1 cellular context compared by ENCODE assay signal in genomic region chr17:82449883-82450356, GRCh38.
TF ChIP-seq lines count a peak whose summit lies in the region.

No MANE protein-coding gene starts in this region.

TF ChIP-seq in HepG2, 621 proteins besides CTCF, POLR2A, EP300 and RAD21 (continued from another document):
- TF ChIP-seq PLRG1 (conservative IDR thresholded peaks at IDR 0.05): no peak
- no peak for TF ChIP-seq RAD51 (IDR thresholded peaks at IDR 0.05; ENCODE audit: borderline replicate concordance)
- TF ChIP-seq ZXDC (CRISPR knock-in tag; IDR thresholded peaks at IDR 0.05): peak; percentile 70; the same call in 1 of the 2 replicates
- 0 out of 2 replicates have a peak, but pooled peaks have one; percentile 16 for TF ChIP-seq ZNF264 (CRISPR knock-in tag; IDR thresholded peaks at IDR 0.05)
- TF ChIP-seq SP2 (CRISPR knock-in tag; IDR thresholded peaks at IDR 0.05): no peak
- TF ChIP-seq ZNF337 (CRISPR knock-in tag; IDR thresholded peaks at IDR 0.05; ENCODE audit: borderline replicate concordance, low read depth): no peak
- no peak for TF ChIP-seq FOXK2 (IDR thresholded peaks at IDR 0.05)
- TF ChIP-seq ZNF44 (CRISPR knock-in tag; IDR thresholded peaks at IDR 0.05): peak; percentile 36; the same call in 1 of the 2 replicates
- peak; percentile 83; the same call in 1 of the 2 replicates for TF ChIP-seq ZNF572 (CRISPR knock-in tag; IDR thresholded peaks at IDR 0.05)
- no peak for TF ChIP-seq SAP130 (CRISPR knock-in tag; IDR thresholded peaks at IDR 0.05; ENCODE audit: low read depth)
- no peak for TF ChIP-seq YEATS4 (CRISPR knock-in tag; IDR thresholded peaks at IDR 0.05; ENCODE audit: borderline replicate concordance)
- TF ChIP-seq ZNF616 (CRISPR knock-in tag; IDR thresholded peaks at IDR 0.05; ENCODE audit: low read depth): no peak
- no peak for TF ChIP-seq SMAD1 (CRISPR knock-in tag; IDR thresholded peaks at IDR 0.05; ENCODE audit: borderline replicate concordance, low read depth)
- TF ChIP-seq ZNF639 (CRISPR knock-in tag; conservative IDR thresholded peaks at IDR 0.05): no peak
- TF ChIP-seq ZNF746 (CRISPR knock-in tag; IDR thresholded peaks at IDR 0.05): no peak
- no peak for TF ChIP-seq NFE2L2 (IDR thresholded peaks at IDR 0.05; ENCODE audit: low read length)
- TF ChIP-seq ZNF816 (CRISPR knock-in tag; IDR thresholded peaks at IDR 0.05; ENCODE audit: borderline replicate concordance): no peak
- no peak for TF ChIP-seq ZNF557 (CRISPR knock-in tag; IDR thresholded peaks at IDR 0.05)
- 0 out of 2 replicates have a peak, but pooled peaks have one; percentile 38 for TF ChIP-seq PREB (CRISPR knock-in tag; IDR thresholded peaks at IDR 0.05)
- 0 out of 2 replicates have a peak, but pooled peaks have one; percentile 22 for TF ChIP-seq ZBTB4 (CRISPR knock-in tag; IDR thresholded peaks at IDR 0.05; ENCODE audit: borderline replicate concordance)
- no peak for TF ChIP-seq PRDM15 (CRISPR knock-in tag; IDR thresholded peaks at IDR 0.05)
- no peak for TF ChIP-seq MEF2D (CRISPR knock-in tag; IDR thresholded peaks at IDR 0.05)
- TF ChIP-seq ATF1 (CRISPR knock-in tag; IDR thresholded peaks at IDR 0.05): no peak
- no peak for TF ChIP-seq ZNF263 (CRISPR knock-in tag; IDR thresholded peaks at IDR 0.05)
- TF ChIP-seq ZNF605 (CRISPR knock-in tag; IDR thresholded peaks at IDR 0.05): peak; percentile 56; the same call in 1 of the 2 replicates
- peak; percentile 53; the same call in 1 of the 2 replicates for TF ChIP-seq ZNF878 (CRISPR knock-in tag; IDR thresholded peaks at IDR 0.05)
- no peak for TF ChIP-seq FLYWCH1 (CRISPR knock-in tag; IDR thresholded peaks at IDR 0.05)
- no peak for TF ChIP-seq ZKSCAN1 (IDR thresholded peaks at IDR 0.05; ENCODE audit: low read length)
- no peak for TF ChIP-seq ZHX2 (IDR thresholded peaks at IDR 0.05; ENCODE audit: low read depth)
- TF ChIP-seq ZHX2 (CRISPR knock-in tag; IDR thresholded peaks at IDR 0.05; ENCODE audit: borderline replicate concordance): no peak
- no peak for TF ChIP-seq SMC3 (IDR thresholded peaks at IDR 0.05; ENCODE audit: low read length)
- no peak for TF ChIP-seq HBP1 (CRISPR knock-in tag; IDR thresholded peaks at IDR 0.05; ENCODE audit: low read depth)
- no peak for TF ChIP-seq ZNF382 (CRISPR knock-in tag; IDR thresholded peaks at IDR 0.05; ENCODE audit: borderline replicate concordance)
- TF ChIP-seq ZNF232 (CRISPR knock-in tag; IDR thresholded peaks at IDR 0.05; ENCODE audit: borderline replicate concordance): no peak
TF ChIP-seq in HepG2: peak in this region for 17.
